ENCODE assay signal across 1 cellular context in the genomic region with DNA sequence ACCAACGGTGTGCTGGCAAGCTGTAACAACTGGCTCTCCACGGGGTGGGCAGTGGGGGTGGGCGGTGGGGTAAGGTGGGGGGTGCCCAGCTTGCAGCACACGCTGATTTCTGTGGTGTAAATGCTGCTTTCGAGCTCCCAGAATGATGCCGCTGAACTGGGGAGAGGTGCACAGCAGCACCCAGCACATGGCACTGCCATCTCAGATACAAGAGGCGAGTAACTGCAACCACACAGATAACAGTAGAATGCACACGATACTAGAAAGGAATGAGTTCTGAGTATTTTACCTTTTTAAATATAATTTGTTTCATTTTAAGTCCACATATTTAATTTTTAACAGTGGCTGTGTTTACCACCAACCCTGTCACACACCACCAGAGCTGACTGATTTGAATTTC.
TF ChIP-seq lines count a peak whose summit lies in the region.

No MANE protein-coding gene starts in this region.

TF ChIP-seq in GM12878, 131 proteins besides CTCF, POLR2A, EP300 and RAD21:
- no peak for TF ChIP-seq NR2C2 (IDR thresholded peaks at IDR 0.05; ENCODE audit: borderline replicate concordance, control insufficient read depth, insufficient read length, low read depth)
- TF ChIP-seq RELB (IDR thresholded peaks at IDR 0.05; ENCODE audit: low read depth) = no peak
- no peak for TF ChIP-seq STAT1 (conservative IDR thresholded peaks at IDR 0.05)
- no peak for TF ChIP-seq FOXK2 (IDR thresholded peaks at IDR 0.05)
- no peak for TF ChIP-seq PML (IDR thresholded peaks at IDR 0.05; ENCODE audit: low read length)
